ENCODE assay signal across 20 cellular contexts in genomic region chr5:83595217-83595616, GRCh38.
DNase-seq lines count a peak whose midpoint lies in the region; ATAC-seq and TF ChIP-seq lines count a peak whose summit lies in the region.
"Had no signal": no experiment of that assay in that cellular context is flagged by ENCODE, and none has a peak within 500 bp of the region (broad histone marks: within the 10 kb centered on the region; RNA-seq: fewer than 3 reads in every experiment).

No MANE protein-coding gene starts in this region.

- no peaks in the 10 kb centered on the region for H3K9me2 ChIP-seq in SK-N-SH

- no peak overlapping the region for H3K4me2 ChIP-seq in SK-N-SH
- H3K4me2 ChIP-seq: A549 had no signal

- TF ChIP-seq EP300 in SK-N-SH (IDR thresholded peaks at IDR 0.05; ENCODE audit: borderline replicate concordance in 1 of 2, low read depth in 1 of 2, low read length in 1 of 2) (no peak), upper lobe of left lung (IDR thresholded peaks at IDR 0.05) (no peak)

- no peaks in the 10 kb centered on the region for H3F3A ChIP-seq in SK-N-SH (replicated peaks; ENCODE audit: insufficient read depth)

- TF ChIP-seq POLR2A in upper lobe of left lung (IDR thresholded peaks at IDR 0.05): no peak

- no peak for DNase-seq in SK-N-SH
- DNase-seq in RWPE1 (ENCODE audit: low spot score): peak; percentile 15
- no peak for DNase-seq in epithelial cell of proximal tubule (ENCODE audit: low read depth)
- DNase-seq in type B pancreatic cell (ENCODE audit: extremely low spot score, unreplicated experiment): no peak
- DNase-seq in posterior vena cava (ENCODE audit: low spot score): no peak
- no peak for DNase-seq in dermis blood vessel endothelial cell
- no peak for DNase-seq in upper lobe of left lung
- DNase-seq: activated CD8-positive, alpha-beta T cell treated with anti-CD3 and anti-CD28 coated beads for 36 hours; activated T-cell treated with anti-CD3 and anti-CD28 coated beads, Interleukin-2, amount 50 U/mL, for 4 hours; effector memory CD4-positive, alpha-beta T cell; foreskin melanocyte; left cardiac atrium; NCI-H2171; NCI-H774; trophoblast cell had no signal

- H2AFZ ChIP-seq in SK-N-SH (ENCODE audit: low read depth): no peak overlapping the region

- H3K27ac ChIP-seq in SK-N-SH (ENCODE audit: low read depth in 2 of 2, low read length in 1 of 2): no peak overlapping the region
- H3K27ac ChIP-seq in RWPE1: no peak overlapping the region
- no peak overlapping the region for H3K27ac ChIP-seq in upper lobe of left lung
- H3K27ac ChIP-seq: A549, right atrium auricular region had no signal

- TF ChIP-seq RAD21 in SK-N-SH (IDR thresholded peaks at IDR 0.05; ENCODE audit: low read length): no peak

- CTCF ChIA-PET in SK-N-SH (lab: Yijun Ruan, JAX) (interaction anchor here (1.4 kb wide), 1 partner anchor 13 kb away, joined by 6 read pairs; no protein-coding TSS in a partner anchor), RWPE1 (lab: Yijun Ruan, JAX) (interaction anchor here (0.5 to 0.7 kb wide), 2 partner anchors 811 to 1197 kb away, joined by 3 to 5 read pairs; no protein-coding TSS in a partner anchor)

- H3K4me1 ChIP-seq in SK-N-SH (ENCODE audit: control insufficient read depth in 1 of 2, insufficient read depth in 2 of 2, low read depth in 1 of 2, low read length in 1 of 2): no peaks in the 10 kb centered on the region
- H3K4me1 ChIP-seq in upper lobe of left lung: no peaks in the 10 kb centered on the region
- H3K4me1 ChIP-seq: A549, right atrium auricular region had no signal

- H3K4me1 Mint-ChIP-seq in type B pancreatic cell (ENCODE audit: unreplicated experiment): no peaks in the 10 kb centered on the region

- no peaks in the 10 kb centered on the region for H3K27me3 Mint-ChIP-seq in type B pancreatic cell
- H3K27me3 Mint-ChIP-seq: activated CD8-positive, alpha-beta T cell treated with anti-CD3 and anti-CD28 coated beads for 36 hours; stimulated activated naive CD8-positive, alpha-beta T cell treated with anti-CD3 and anti-CD28 coated beads, Interleukin-15, Interleukin-2, amounts not matched to agents 100 ng/mL and 50 ng/mL, for 24 hours had no signal

- no peaks in the 10 kb centered on the region for H3K36me3 Mint-ChIP-seq in type B pancreatic cell
- H3K36me3 Mint-ChIP-seq: activated naive CD4-positive, alpha-beta T cell treated with anti-CD3 and anti-CD28 coated beads, Interleukin-2, amount 50 U/mL, for 72 hours had no signal

- no peaks in the 10 kb centered on the region for H3K79me2 ChIP-seq in SK-N-SH (ENCODE audit: insufficient read depth)

- POLR2A ChIA-PET in SK-N-SH (lab: Yijun Ruan, JAX) (no interaction called here), RWPE1 (lab: Yijun Ruan, JAX; ENCODE audit: low non-redundant PET) (no interaction called here)

- H3K9me3 ChIP-seq in SK-N-SH: no peaks in the 10 kb centered on the region
- H3K9me3 ChIP-seq in upper lobe of left lung: no peaks in the 10 kb centered on the region
- H3K9me3 ChIP-seq: A549, right atrium auricular region had no signal

- H3K36me3 ChIP-seq in SK-N-SH (replicated peaks in 1 of 2; ENCODE audit: control insufficient read depth in 1 of 2, insufficient read depth in 2 of 2, low read length in 1 of 2): no peaks in the 10 kb centered on the region
- no peaks in the 10 kb centered on the region for H3K36me3 ChIP-seq in upper lobe of left lung
- H3K36me3 ChIP-seq: right atrium auricular region had no signal

- H4K20me1 ChIP-seq in SK-N-SH (ENCODE audit: insufficient read depth): no peaks in the 10 kb centered on the region

- no peak overlapping the region for H3K9ac ChIP-seq in SK-N-SH

- intact Hi-C loops in posterior vena cava (cut with DNase I): no loop called here

- no peak for ATAC-seq in SK-N-SH treated with all-trans-retinoic acid at 6 μM for 48 hours
- ATAC-seq in upper lobe of left lung (ENCODE audit: low FRiP score in 2 of 2): no peak
- ATAC-seq: A549; activated CD8-positive, alpha-beta T cell treated with anti-CD3 and anti-CD28 coated beads for 36 hours; activated naive CD4-positive, alpha-beta T cell treated with anti-CD3 and anti-CD28 coated beads, Interleukin-2, amount 50 U/mL, for 72 hours; activated T-cell treated with anti-CD3 and anti-CD28 coated beads, Interleukin-2, amount 50 U/mL, for 4 hours; left cardiac atrium had no signal

- 97% methylated on average over 3 of the region's 3 CpGs for WGBS in SK-N-SH (ENCODE audit: low lambda C conversion rate)
- WGBS in upper lobe of left lung, 2 donors: 93 to 98% methylated on average over 3 of the region's 3 CpGs

- no peak overlapping the region for H3K4me3 ChIP-seq in SK-N-SH (ENCODE audit: low read depth in 2 of 2, low read length in 1 of 2)
- H3K4me3 ChIP-seq in epithelial cell of proximal tubule (ENCODE audit: low read depth, low read length): no peak overlapping the region
- no peak overlapping the region for H3K4me3 ChIP-seq in upper lobe of left lung
- H3K4me3 ChIP-seq: A549, right atrium auricular region had no signal

- TF ChIP-seq CTCF in SK-N-SH (IDR thresholded peaks at IDR 0.05): peak; percentile 28; the same call in 1 of the 2 replicates
- 0 out of 2 replicates have a peak, but pooled peaks have one; percentile 7 for TF ChIP-seq CTCF in RWPE1 (conservative IDR thresholded peaks at IDR 0.05; ENCODE audit: low read depth)
- peak; percentile 46 for TF ChIP-seq CTCF in epithelial cell of proximal tubule (conservative IDR thresholded peaks at IDR 0.05; ENCODE audit: low read depth, low read length)
- TF ChIP-seq CTCF in type B pancreatic cell (conservative IDR thresholded peaks at IDR 0.05): peak; percentile 46
- no peak for TF ChIP-seq CTCF in upper lobe of left lung (IDR thresholded peaks at IDR 0.05)

- H3K4me3 Mint-ChIP-seq in type B pancreatic cell: no peak overlapping the region
- H3K4me3 Mint-ChIP-seq: activated CD8-positive, alpha-beta T cell treated with anti-CD3 and anti-CD28 coated beads for 36 hours; activated T-cell treated with anti-CD3 and anti-CD28 coated beads, Interleukin-2, amount 50 U/mL, for 4 hours; stimulated activated naive CD8-positive, alpha-beta T cell treated with anti-CD3 and anti-CD28 coated beads, Interleukin-15, Interleukin-2, amounts not matched to agents 100 ng/mL and 50 ng/mL, for 24 hours had no signal

- H3K27ac Mint-ChIP-seq in type B pancreatic cell: no peak overlapping the region
- H3K27ac Mint-ChIP-seq: activated CD8-positive, alpha-beta T cell treated with anti-CD3 and anti-CD28 coated beads for 36 hours; activated naive CD4-positive, alpha-beta T cell treated with anti-CD3 and anti-CD28 coated beads, Interleukin-2, amount 50 U/mL, for 72 hours; stimulated activated naive CD8-positive, alpha-beta T cell treated with anti-CD3 and anti-CD28 coated beads, Interleukin-15, Interleukin-2, amounts not matched to agents 100 ng/mL and 50 ng/mL, for 24 hours had no signal

- no peaks in the 10 kb centered on the region for H3K9me3 Mint-ChIP-seq in type B pancreatic cell
- H3K9me3 Mint-ChIP-seq: activated CD8-positive, alpha-beta T cell treated with anti-CD3 and anti-CD28 coated beads for 36 hours; activated naive CD4-positive, alpha-beta T cell treated with anti-CD3 and anti-CD28 coated beads, Interleukin-2, amount 50 U/mL, for 72 hours; activated T-cell treated with anti-CD3 and anti-CD28 coated beads, Interleukin-2, amount 50 U/mL, for 4 hours had no signal

- H3K27me3 ChIP-seq in SK-N-SH (ENCODE audit: insufficient read depth) (no peaks in the 10 kb centered on the region), upper lobe of left lung (no peaks in the 10 kb centered on the region)
- H3K27me3 ChIP-seq: right atrium auricular region had no signal

TF ChIP-seq in SK-N-SH, 30 proteins besides CTCF, POLR2A, EP300 and RAD21 (continues in another document):
- TF ChIP-seq RCOR1 (IDR thresholded peaks at IDR 0.05; ENCODE audit: low read length) (no peak), NRF1 (IDR thresholded peaks at IDR 0.05; ENCODE audit: low read depth, low read length) (no peak), USF2 (IDR thresholded peaks at IDR 0.05; ENCODE audit: borderline replicate concordance, low read depth, low read length) (no peak), CHD2 (IDR thresholded peaks at IDR 0.05; ENCODE audit: low read length, partially characterized antibody) (no peak), GABPA (IDR thresholded peaks at IDR 0.05; ENCODE audit: low read depth) (no peak), EZH2phosphoT487 (IDR thresholded peaks at IDR 0.05; ENCODE audit: borderline replicate concordance, low read depth) (no peak)

TF ChIP-seq in SK-N-SH treated with all-trans-retinoic acid at 6 μM for 48 hours, 23 proteins besides CTCF, POLR2A, EP300 and RAD21 (continues in another document):
- TF ChIP-seq ZNF8 (CRISPR knock-in tag; IDR thresholded peaks at IDR 0.05) (no peak), CSDC2 (CRISPR knock-in tag; IDR thresholded peaks at IDR 0.05) (no peak), TCF4 (CRISPR knock-in tag; IDR thresholded peaks at IDR 0.05; ENCODE audit: borderline replicate concordance) (no peak), TSHZ2 (CRISPR knock-in tag; IDR thresholded peaks at IDR 0.05) (no peak)

Comparison
In these comparisons a context has a peak if more than half of its experiments do, and no peak if none do; other contexts are left out.
1. CTCF ChIP-seq: peak in SK-N-SH (single experiment), RWPE1 (single experiment), epithelial cell of proximal tubule (single experiment) and type B pancreatic cell (single experiment); none in upper lobe of left lung (0 of 6).